In genomic region chr15:71384501-71384900, GRCh38 we compare ENCODE assay signal across 14 cellular contexts.
DNase-seq lines count a peak whose midpoint lies in the region; ATAC-seq and TF ChIP-seq lines count a peak whose summit lies in the region.
"Had no signal": no experiment of that assay in that cellular context is flagged by ENCODE, and none has a peak within 500 bp of the region (broad histone marks: within the 10 kb centered on the region; RNA-seq: fewer than 3 reads in every experiment).

No MANE protein-coding gene starts in this region.

- H3K4me1 ChIP-seq in HAP-1 (peaks cover 49% of the 10 kb centered on the region), lower lobe of right lung (peaks cover 37% of the 10 kb centered on the region), tibial artery (peaks cover 0 to 39% (median 9%) of the 10 kb centered on the region in 4 donors), right atrium auricular region (peaks cover 0 to 8% of the 10 kb centered on the region in 2 donors)

- H3K27ac ChIP-seq in VCaP (peak overlapping the region; percentile 52), lower lobe of right lung (peak overlapping the region; percentile 28), tibial artery (peak overlapping the region; percentile 29 to 52), right atrium auricular region (no peak overlapping the region)
- H3K27ac ChIP-seq: BLaER1 treated with 17β-estradiol and CSF1 and Interleukin-3, amounts not matched to agents 10 nM and 100 nM; GM23248 had no signal

- no peak overlapping the region for H3K27ac Mint-ChIP-seq in endothelial cell (ENCODE audit: unreplicated experiment)
- H3K27ac Mint-ChIP-seq: IgD-negative memory B cell had no signal

- H3K4me3 ChIP-seq in HAP-1 (no peak overlapping the region), lower lobe of right lung (no peak overlapping the region), tibial artery (no peak overlapping the region), right atrium auricular region (no peak overlapping the region)
- H3K4me3 ChIP-seq: BLaER1 treated with 17β-estradiol and CSF1 and Interleukin-3, amounts not matched to agents 10 nM and 100 nM; GM23248 had no signal

- no peaks in the 10 kb centered on the region for H3K27me3 ChIP-seq in HAP-1 (ENCODE audit: low read depth)
- H3K27me3 ChIP-seq in lower lobe of right lung (ENCODE audit: low read depth): no peaks in the 10 kb centered on the region
- no peaks in the 10 kb centered on the region for H3K27me3 ChIP-seq in tibial artery
- H3K27me3 ChIP-seq in right atrium auricular region: no peaks in the 10 kb centered on the region

- H3K36me3 ChIP-seq in HAP-1 (replicated peaks) (no peaks in the 10 kb centered on the region), lower lobe of right lung (no peaks in the 10 kb centered on the region), tibial artery (no peaks in the 10 kb centered on the region), right atrium auricular region (no peaks in the 10 kb centered on the region)
- H3K36me3 ChIP-seq: BLaER1 treated with 17β-estradiol and CSF1 and Interleukin-3, amounts not matched to agents 10 nM and 100 nM had no signal

- no peaks in the 10 kb centered on the region for H3K9me3 Mint-ChIP-seq in endothelial cell (ENCODE audit: unreplicated experiment)
- H3K9me3 Mint-ChIP-seq: HFFc6 had no signal

- in situ Hi-C loops in HAP-1 (cut with MboI; ENCODE audit: low sequenced_read_pairs): no loop called here

- TF ChIP-seq CTCF in VCaP (conservative IDR thresholded peaks at IDR 0.05) (no peak), lower lobe of right lung (IDR thresholded peaks at IDR 0.05) (no peak), tibial artery (IDR thresholded peaks at IDR 0.05) (no peak), endothelial cell (IDR thresholded peaks at IDR 0.05; ENCODE audit: unreplicated experiment) (no peak), right atrium auricular region (IDR thresholded peaks at IDR 0.05) (no peak)

- no peak for ATAC-seq in lower lobe of right lung

- H3K9me3 ChIP-seq in HAP-1 (no peaks in the 10 kb centered on the region), lower lobe of right lung (no peaks in the 10 kb centered on the region), tibial artery (no peaks in the 10 kb centered on the region), right atrium auricular region (no peaks in the 10 kb centered on the region)

- DNase-seq in HAP-1 (ENCODE audit: low spot score in 2 of 2): peak; percentile 74 to 100
- no peak for DNase-seq in lower lobe of right lung
- DNase-seq in tibial artery: no peak
- DNase-seq in ureter (ENCODE audit: low spot score): no peak
- no peak for DNase-seq in endothelial cell (ENCODE audit: low spot score)
- DNase-seq in right atrium auricular region (ENCODE audit: low spot score): no peak
- DNase-seq: CD4-positive, CD25-positive, alpha-beta regulatory T cell; GM23248; HCEC 1CT; HFFc6; KG1 had no signal

- no peaks in the 10 kb centered on the region for H3K27me3 Mint-ChIP-seq in endothelial cell (ENCODE audit: unreplicated experiment)

- H3K4me1 Mint-ChIP-seq in endothelial cell (ENCODE audit: unreplicated experiment): peaks cover 7% of the 10 kb centered on the region

- no peaks in the 10 kb centered on the region for H3K36me3 Mint-ChIP-seq in endothelial cell (ENCODE audit: low read depth, unreplicated experiment)
- H3K36me3 Mint-ChIP-seq: CD4-positive, CD25-positive, alpha-beta regulatory T cell; IgD-negative memory B cell had no signal

- H3K4me3 Mint-ChIP-seq in endothelial cell (ENCODE audit: unreplicated experiment): no peak overlapping the region
- H3K4me3 Mint-ChIP-seq: CD4-positive, CD25-positive, alpha-beta regulatory T cell; HFFc6; IgD-negative memory B cell had no signal

- intact Hi-C loops in lower lobe of right lung (cut with DNase I): no loop called here
- intact Hi-C loops in tibial artery (cut with DNase I; ENCODE audit: low total_unique reads): no loop called here

Comparison
In these comparisons a context has a peak if more than half of its experiments do, and no peak if none do; other contexts are left out.
1. DNase-seq: peak in HAP-1 (2 of 2); none in lower lobe of right lung (single experiment), tibial artery (0 of 2), ureter (single experiment), endothelial cell (single experiment) and right atrium auricular region (single experiment).
2. H3K27ac ChIP-seq: peak in VCaP (single experiment), lower lobe of right lung (single experiment) and tibial artery (2 of 2); none in right atrium auricular region (0 of 2).